Comparison of ENCODE assay signal across 8 cellular contexts in genomic region chr16:86554917-86555762, GRCh38. TPM values are rescaled to one million over a fixed set of nuclear protein-coding genes. Genes with fewer than 3 reads are reported as not detected.
DNase-seq lines count a peak whose midpoint lies in the region; ATAC-seq, FAIRE-seq and TF ChIP-seq lines count a peak whose summit lies in the region.

A gene with protein sequence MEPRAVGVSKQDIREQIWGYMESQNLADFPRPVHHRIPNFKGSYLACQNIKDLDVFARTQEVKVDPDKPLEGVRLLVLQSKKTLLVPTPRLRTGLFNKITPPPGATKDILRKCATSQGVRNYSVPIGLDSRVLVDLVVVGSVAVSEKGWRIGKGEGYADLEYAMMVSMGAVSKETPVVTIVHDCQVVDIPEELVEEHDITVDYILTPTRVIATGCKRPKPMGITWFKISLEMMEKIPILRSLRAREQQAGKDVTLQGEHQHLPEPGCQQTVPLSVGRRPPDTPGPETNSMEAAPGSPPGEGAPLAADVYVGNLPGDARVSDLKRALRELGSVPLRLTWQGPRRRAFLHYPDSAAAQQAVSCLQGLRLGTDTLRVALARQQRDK (minus strand): TSS chr16:86555235. CDS start chr16:86555184, 51 bp downstream.

- peak within 1 kb of the TSS; percentile 92 to 95 for H3K4me3 ChIP-seq in kidney (ENCODE audit: low read length in 2 of 2)

- no peaks in the 10 kb centered on the region for H3K36me3 ChIP-seq in kidney (ENCODE audit: control insufficient read depth in 1 of 2, insufficient read depth in 2 of 2, low read length in 2 of 2)

- peak; percentile 75 for DNase-seq in AG09319 (ENCODE audit: extremely low read depth, low read depth)
- peak; percentile 65 for DNase-seq in NCI-H446 treated with DMSO at 0.1 percent for 48 hours (lab: John Stamatoyannopoulos, UW)
- peak; percentile 98 for DNase-seq in activated CD4-positive, CD25-positive, alpha-beta regulatory T cell treated with anti-CD3 and anti-CD28 coated beads, Interleukin-2, amount 50 U/mL, for 72 hours
- DNase-seq in cerebellar nuclear complex (lab: John Stamatoyannopoulos, UW): peak; percentile 29 to 53
- DNase-seq in kidney: peak; percentile 98
- peak; percentile 94 to 97 for DNase-seq in stimulated activated CD4-positive, alpha-beta T cell treated with anti-CD3 and anti-CD28 coated beads, Interleukin-15, amount 100 ng/mL, for 1 hour (ENCODE audit: low read depth in 1 of 2, low spot score in 1 of 2)

- H3K4me1 ChIP-seq in kidney (ENCODE audit: control insufficient read depth in 1 of 2, insufficient read depth in 1 of 2, low read depth in 1 of 2, low read length in 2 of 2): peaks cover 0 to 6% of the 10 kb centered on the region in 2 donors

- TF ChIP-seq CTCF in AG09319 (IDR thresholded peaks at IDR 0.05; ENCODE audit: low read depth, low read length) (no peak), kidney (IDR thresholded peaks at IDR 0.05; ENCODE audit: borderline replicate concordance, extremely low read depth, insufficient read depth) (no peak)

- no peak for FAIRE-seq in kidney (lab: Jason Lieb, UNC)

- no peaks in the 10 kb centered on the region for H3K9me3 ChIP-seq in kidney (ENCODE audit: control insufficient read depth in 1 of 2, low read length in 2 of 2)

- ATAC-seq in GM19035 (IDR thresholded peaks at IDR 0.05; ENCODE audit: unreplicated experiment): peak; percentile 86
- ATAC-seq in HG03280 (IDR thresholded peaks at IDR 0.05; ENCODE audit: unreplicated experiment): peak; percentile 93

- H3K9ac ChIP-seq in kidney (ENCODE audit: low read length in 2 of 2): peak within 1 kb of the TSS; percentile 95 to 97

- peak within 1 kb of the TSS; percentile 73 to 78 for H3K27ac ChIP-seq in kidney (ENCODE audit: low read depth in 2 of 2, low read length in 2 of 2)

- intact Hi-C loops in kidney (cut with DNase I): no loop called here

RNA-seq across cellular contexts. Expression of the gene that starts here (rescaled TPM):
- total RNA-seq in kidney: 26.2 TPM
- polyA plus RNA-seq in kidney (ENCODE audit: insufficient read depth, low read depth, low replicate concordance): 11.3 TPM

Comparison
In these comparisons a context has a peak if more than half of its experiments do, and no peak if none do; other contexts are left out.
1. Peak in every context shown above with its lines: DNase-seq, ATAC-seq, H3K4me3 ChIP-seq and H3K27ac ChIP-seq.
2. DNase-seq: peak in every context shown above with its lines; median percentile 98 in activated CD4-positive, CD25-positive, alpha-beta regulatory T cell treated with anti-CD3 and anti-CD28 coated beads, Interleukin-2, amount 50 U/mL, for 72 hours; 98 in kidney; 96 in stimulated activated CD4-positive, alpha-beta T cell treated with anti-CD3 and anti-CD28 coated beads, Interleukin-15, amount 100 ng/mL, for 1 hour; 75 in AG09319; 65 in NCI-H446 treated with DMSO at 0.1 percent for 48 hours; 41 in cerebellar nuclear complex.